23 cellular contexts compared by ENCODE assay signal in genomic region chr12:94141004-94141764, GRCh38. TPM values are rescaled to one million over a fixed set of nuclear protein-coding genes. Genes with fewer than 3 reads are reported as not detected.
DNase-seq lines count a peak whose midpoint lies in the region; ATAC-seq and TF ChIP-seq lines count a peak whose summit lies in the region.
"Had no signal": no experiment of that assay in that cellular context is flagged by ENCODE, and none has a peak within 500 bp of the region (broad histone marks: within the 10 kb centered on the region; RNA-seq: fewer than 3 reads in every experiment).

No MANE protein-coding gene starts in this region.

- H3K9me3 Mint-ChIP-seq in activated CD4-positive, alpha-beta memory T cell treated with anti-CD3 and anti-CD28 coated beads, Interleukin-2, amount 10 ng/mL, durations not matched to agents 7 days and 5 days = no peaks in the 10 kb centered on the region
- H3K9me3 Mint-ChIP-seq in activated CD4-positive, alpha-beta memory T cell treated with anti-CD3 and anti-CD28 coated beads for 36 hours = no peaks in the 10 kb centered on the region
- no peaks in the 10 kb centered on the region for H3K9me3 Mint-ChIP-seq in endodermal cell
- H3K9me3 Mint-ChIP-seq in stimulated activated memory B cell treated with anti-CD40 and anti-IgM and Interleukin-4, amounts not matched to agents 10 μg/mL and 1 μg/mL and 100 μg/mL, for 72 hours = no peaks in the 10 kb centered on the region
- H3K9me3 Mint-ChIP-seq: CD8-positive, alpha-beta memory T cell; HFFc6 had no signal

- DNase-seq in activated CD4-positive, alpha-beta memory T cell treated with anti-CD3 and anti-CD28 coated beads, Interleukin-2, amount 10 ng/mL, durations not matched to agents 7 days and 5 days = no peak
- DNase-seq in activated CD4-positive, alpha-beta memory T cell treated with anti-CD3 and anti-CD28 coated beads for 36 hours = no peak
- DNase-seq in endodermal cell = peak; percentile 47
- DNase-seq in NOMO-1 (lab: John Stamatoyannopoulos, UW; ENCODE audit: unreplicated experiment in 2 of 2) = no peak
- DNase-seq: DMS 273 treated with DMSO at 0.1 percent for 48 hours; DMS79; GF-D8; NCI-H1105; NCI-H1436 treated with DMSO at 0.1 percent for 48 hours; NCI-H187 treated with DMSO at 0.1 percent for 48 hours; NCI-H2107; NCI-H524 treated with DMSO at 0.1 percent for 48 hours; NK-92 treated with Interleukin-12 subunit alpha and Interleukin-12 subunit beta, amount 100 ng/mL, for 24 hours had no signal

- TF ChIP-seq CTCF in endodermal cell (conservative IDR thresholded peaks at IDR 0.05) = no peak

- POLR2A ChIA-PET in activated CD4-positive, alpha-beta memory T cell treated with anti-CD3 and anti-CD28 coated beads, Interleukin-2, amount 10 ng/mL, durations not matched to agents 7 days and 5 days (lab: Charles Lee) = no interaction called here
- POLR2A ChIA-PET in activated CD4-positive, alpha-beta memory T cell treated with anti-CD3 and anti-CD28 coated beads for 36 hours (lab: Charles Lee) = no interaction called here

- H3K4me3 Mint-ChIP-seq in activated CD4-positive, alpha-beta memory T cell treated with anti-CD3 and anti-CD28 coated beads, Interleukin-2, amount 10 ng/mL, durations not matched to agents 7 days and 5 days = no peak overlapping the region
- no peak overlapping the region for H3K4me3 Mint-ChIP-seq in activated CD4-positive, alpha-beta memory T cell treated with anti-CD3 and anti-CD28 coated beads for 36 hours
- no peak overlapping the region for H3K4me3 Mint-ChIP-seq in endodermal cell
- no peak overlapping the region for H3K4me3 Mint-ChIP-seq in stimulated activated memory B cell treated with anti-CD40 and anti-IgM and Interleukin-4, amounts not matched to agents 10 μg/mL and 1 μg/mL and 100 μg/mL, for 72 hours
- H3K4me3 Mint-ChIP-seq: B cell; CD14-positive monocyte; CD8-positive, alpha-beta memory T cell; HFFc6 had no signal

- peak overlapping the region; percentile 19; the same call in 1 of the 2 replicates for H3K4me2 ChIP-seq in BLaER1
- H3K4me2 ChIP-seq: PC-9 had no signal

- no peak overlapping the region for H3K9ac ChIP-seq in BLaER1
- H3K9ac ChIP-seq in endodermal cell (ENCODE audit: extremely low read depth, low read length, poor library complexity, severe bottlenecking) = no peak overlapping the region

- H3K27me3 ChIP-seq in BLaER1 (peaks cover 6% of the 10 kb centered on the region), endodermal cell (ENCODE audit: control insufficient read depth, insufficient read depth, low read length, poor library complexity, severe bottlenecking) (peaks cover 22% of the 10 kb centered on the region)

- H3K36me3 ChIP-seq in BLaER1 = no peaks in the 10 kb centered on the region
- H3K36me3 ChIP-seq in endodermal cell (ENCODE audit: control insufficient read depth, insufficient read depth, low read length) = no peaks in the 10 kb centered on the region

- H3K27ac ChIP-seq in BLaER1 (no peak overlapping the region), endodermal cell (ENCODE audit: low read depth, low read length) (no peak overlapping the region)
- H3K27ac ChIP-seq: 22Rv1, PC-9 had no signal

- H3K4me1 Mint-ChIP-seq in activated CD4-positive, alpha-beta memory T cell treated with anti-CD3 and anti-CD28 coated beads, Interleukin-2, amount 10 ng/mL, durations not matched to agents 7 days and 5 days = peaks cover 5% of the 10 kb centered on the region
- peaks cover 3% of the 10 kb centered on the region for H3K4me1 Mint-ChIP-seq in activated CD4-positive, alpha-beta memory T cell treated with anti-CD3 and anti-CD28 coated beads for 36 hours (ENCODE audit: low read depth)
- H3K4me1 Mint-ChIP-seq in endodermal cell = no peaks in the 10 kb centered on the region
- peaks cover 15% of the 10 kb centered on the region for H3K4me1 Mint-ChIP-seq in stimulated activated memory B cell treated with anti-CD40 and anti-IgM and Interleukin-4, amounts not matched to agents 10 μg/mL and 1 μg/mL and 100 μg/mL, for 72 hours
- H3K4me1 Mint-ChIP-seq: CD8-positive, alpha-beta memory T cell had no signal

- H3K4me1 ChIP-seq in BLaER1 (peaks cover 5% of the 10 kb centered on the region; the same call in 1 of the 2 replicates), endodermal cell (ENCODE audit: control insufficient read depth, insufficient read depth, low read length) (peaks cover 2% of the 10 kb centered on the region)

- peaks cover 9% of the 10 kb centered on the region for H3K27me3 Mint-ChIP-seq in activated CD4-positive, alpha-beta memory T cell treated with anti-CD3 and anti-CD28 coated beads, Interleukin-2, amount 10 ng/mL, durations not matched to agents 7 days and 5 days
- H3K27me3 Mint-ChIP-seq in activated CD4-positive, alpha-beta memory T cell treated with anti-CD3 and anti-CD28 coated beads for 36 hours = no peaks in the 10 kb centered on the region
- peaks cover 42% of the 10 kb centered on the region for H3K27me3 Mint-ChIP-seq in endodermal cell (ENCODE audit: insufficient read depth)
- H3K27me3 Mint-ChIP-seq in stimulated activated memory B cell treated with anti-CD40 and anti-IgM and Interleukin-4, amounts not matched to agents 10 μg/mL and 1 μg/mL and 100 μg/mL, for 72 hours = no peaks in the 10 kb centered on the region
- H3K27me3 Mint-ChIP-seq: B cell; CD8-positive, alpha-beta memory T cell had no signal

- H3K27ac Mint-ChIP-seq in activated CD4-positive, alpha-beta memory T cell treated with anti-CD3 and anti-CD28 coated beads, Interleukin-2, amount 10 ng/mL, durations not matched to agents 7 days and 5 days = peak overlapping the region; percentile 19
- no peak overlapping the region for H3K27ac Mint-ChIP-seq in activated CD4-positive, alpha-beta memory T cell treated with anti-CD3 and anti-CD28 coated beads for 36 hours
- no peak overlapping the region for H3K27ac Mint-ChIP-seq in endodermal cell
- H3K27ac Mint-ChIP-seq in stimulated activated memory B cell treated with anti-CD40 and anti-IgM and Interleukin-4, amounts not matched to agents 10 μg/mL and 1 μg/mL and 100 μg/mL, for 72 hours = peak overlapping the region; percentile 21
- H3K27ac Mint-ChIP-seq: B cell; CD8-positive, alpha-beta memory T cell; HFFc6 had no signal

- H3K9me3 ChIP-seq in BLaER1 (no peaks in the 10 kb centered on the region), endodermal cell (ENCODE audit: control insufficient read depth, low read length) (no peaks in the 10 kb centered on the region)

- intact Hi-C loops in activated CD4-positive, alpha-beta memory T cell treated with anti-CD3 and anti-CD28 coated beads for 36 hours (cut with micrococcal nuclease) = loop anchor here (2.0 kb wide), 1 partner anchor 624 kb away; no protein-coding TSS in a partner anchor

- no peaks in the 10 kb centered on the region for H3K36me3 Mint-ChIP-seq in activated CD4-positive, alpha-beta memory T cell treated with anti-CD3 and anti-CD28 coated beads, Interleukin-2, amount 10 ng/mL, durations not matched to agents 7 days and 5 days (ENCODE audit: low read depth)
- no peaks in the 10 kb centered on the region for H3K36me3 Mint-ChIP-seq in activated CD4-positive, alpha-beta memory T cell treated with anti-CD3 and anti-CD28 coated beads for 36 hours
- no peaks in the 10 kb centered on the region for H3K36me3 Mint-ChIP-seq in endodermal cell (ENCODE audit: low read depth)
- H3K36me3 Mint-ChIP-seq in stimulated activated memory B cell treated with anti-CD40 and anti-IgM and Interleukin-4, amounts not matched to agents 10 μg/mL and 1 μg/mL and 100 μg/mL, for 72 hours = no peaks in the 10 kb centered on the region
- H3K36me3 Mint-ChIP-seq: CD14-positive monocyte; CD8-positive, alpha-beta memory T cell had no signal

- no peaks in the 10 kb centered on the region for H4K20me1 ChIP-seq in BLaER1

- ATAC-seq in stimulated activated memory B cell treated with anti-CD40 and anti-IgM and Interleukin-4, amounts not matched to agents 10 μg/mL and 1 μg/mL and 100 μg/mL, for 72 hours = no peak
- no peak for ATAC-seq in GM21723 (IDR thresholded peaks at IDR 0.05; ENCODE audit: unreplicated experiment)

- WGBS in endodermal cell (ENCODE audit: insufficient coverage in 1 of 2, insufficient read length in 1 of 2), 2 experiments = 90 to 100% methylated on average over 3 to 15 of the region's 15 CpGs

- H3K4me3 ChIP-seq in BLaER1 (no peak overlapping the region), endodermal cell (ENCODE audit: low read length) (no peak overlapping the region)
- H3K4me3 ChIP-seq: K562, PC-9 had no signal

- CTCF ChIA-PET in activated CD4-positive, alpha-beta memory T cell treated with anti-CD3 and anti-CD28 coated beads, Interleukin-2, amount 10 ng/mL, durations not matched to agents 7 days and 5 days (lab: Charles Lee) = interaction anchor here (0.5 to 1.2 kb wide), 4 partner anchors 12 to 437 kb away, joined by 3 to 5 read pairs (median 4); no protein-coding TSS in a partner anchor
- CTCF ChIA-PET in activated CD4-positive, alpha-beta memory T cell treated with anti-CD3 and anti-CD28 coated beads for 36 hours (lab: Charles Lee) = interaction anchor here (0.7 to 1.2 kb wide), 4 partner anchors 318 to 393 kb away, joined by 3 to 6 read pairs (median 4); no protein-coding TSS in a partner anchor

RNA-seq across cellular contexts. Expression of gene PLXNC1, which starts 7.2 kb away (rescaled TPM):
- 10 to 100 TPM; 27.0 to 27.1 TPM for total RNA-seq in activated CD4-positive, alpha-beta memory T cell treated with anti-CD3 and anti-CD28 coated beads, Interleukin-2, amount 10 ng/mL, durations not matched to agents 7 days and 5 days
- 1 to 10 TPM; 5.7 to 6.2 TPM for total RNA-seq in activated CD4-positive, alpha-beta memory T cell treated with anti-CD3 and anti-CD28 coated beads for 36 hours
- 1 to 10 TPM; 1.6 to 1.9 TPM for total RNA-seq in endodermal cell
- polyA plus RNA-seq in endodermal cell (2013, experiment 1 of 2) = 10.2 TPM
- polyA plus RNA-seq in endodermal cell (2013, experiment 2 of 2) = 9.9 TPM

Comparison
In these comparisons a context has a peak if more than half of its experiments do, and no peak if none do; other contexts are left out.
1. H3K27ac Mint-ChIP-seq: peak in activated CD4-positive, alpha-beta memory T cell treated with anti-CD3 and anti-CD28 coated beads, Interleukin-2, amount 10 ng/mL, durations not matched to agents 7 days and 5 days (single experiment) and stimulated activated memory B cell treated with anti-CD40 and anti-IgM and Interleukin-4, amounts not matched to agents 10 μg/mL and 1 μg/mL and 100 μg/mL, for 72 hours (single experiment); none in activated CD4-positive, alpha-beta memory T cell treated with anti-CD3 and anti-CD28 coated beads for 36 hours (single experiment) and endodermal cell (single experiment).